15 cellular contexts compared by ENCODE assay signal in the genomic region with DNA sequence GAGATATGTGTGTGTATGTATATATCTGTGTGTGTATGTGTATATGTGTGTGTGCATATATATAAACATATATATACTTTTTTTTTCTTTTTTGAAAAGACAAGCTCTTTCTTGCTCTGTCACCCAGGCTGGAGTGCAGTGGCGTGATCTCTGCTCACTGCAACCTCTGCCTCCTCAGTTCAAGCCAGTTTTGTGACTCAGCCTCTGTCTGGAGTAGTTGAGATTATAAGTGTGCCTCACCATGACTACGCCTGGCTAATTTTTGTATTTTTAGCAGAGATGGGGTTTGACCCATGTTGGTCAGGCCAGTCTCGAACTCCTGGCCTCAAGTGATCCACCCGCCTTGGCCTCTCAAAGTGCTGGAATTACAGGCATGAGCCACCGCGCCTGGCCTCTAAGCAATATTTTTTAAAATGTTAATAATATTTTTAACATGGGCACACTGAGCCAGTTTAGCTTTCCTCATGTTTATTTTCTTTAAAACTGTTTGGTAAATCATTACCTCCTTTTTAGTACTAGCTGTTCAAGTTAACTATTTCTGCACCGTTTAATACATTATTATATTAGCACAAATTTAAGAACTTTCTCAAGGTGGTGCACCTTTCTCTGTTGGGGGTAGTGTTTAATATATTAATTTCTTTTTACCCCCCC. TPM values are rescaled to one million over a fixed set of nuclear protein-coding genes. Genes with fewer than 3 reads are reported as not detected.
DNase-seq lines count a peak whose midpoint lies in the region; ATAC-seq, FAIRE-seq and TF ChIP-seq lines count a peak whose summit lies in the region.
"Had no signal": no experiment of that assay in that cellular context is flagged by ENCODE, and none has a peak within 500 bp of the region (broad histone marks: within the 10 kb centered on the region; RNA-seq: fewer than 3 reads in every experiment).

No MANE protein-coding gene starts in this region.

- peak overlapping the region; percentile 52 for H3K27ac ChIP-seq in IMR-90 (ENCODE audit: insufficient read depth, low read length)
- peak overlapping the region; percentile 54 for H3K27ac ChIP-seq in HepG2 (ENCODE audit: extremely low read length, insufficient read depth, low read length)
- H3K27ac ChIP-seq in lower lobe of right lung: no peak overlapping the region

- intact Hi-C loops in IMR-90 (cut with micrococcal nuclease) (loop anchor here (2.0 kb wide), 2 partner anchors 13 to 63 kb away; no protein-coding TSS in a partner anchor), HepG2 (cut with micrococcal nuclease; ENCODE audit: unreplicated experiment) (loop anchor here (10.0 kb wide), 1 partner anchor 299 kb away; no protein-coding TSS in a partner anchor), lower lobe of right lung (cut with DNase I) (no loop called here)

- H3K27me3 ChIP-seq in BJ (ENCODE audit: control insufficient read depth, insufficient read depth, low read length) (no peaks in the 10 kb centered on the region), IMR-90 (ENCODE audit: control insufficient read depth, insufficient read depth, low read length) (no peaks in the 10 kb centered on the region), HepG2 (ENCODE audit: control insufficient read depth in 1 of 2, insufficient read depth in 2 of 2, low read length in 2 of 2) (no peaks in the 10 kb centered on the region), lower lobe of right lung (ENCODE audit: low read depth) (no peaks in the 10 kb centered on the region)

- in situ Hi-C loops in IMR-90 (cut with MboI; ENCODE audit: low sequenced_read_pairs) (no loop called here), HepG2 (cut with HindIII; ENCODE audit: extremely low pct_ligation_motif_present, low pct_unique_long_range_greater_than_20kb) (loop anchor here (25.0 kb wide), 1 partner anchor 1346 kb away; no protein-coding TSS in a partner anchor)

- peak overlapping the region; percentile 27; the same call in 1 of the 2 replicates for H2BK20ac ChIP-seq in IMR-90 (ENCODE audit: low read depth, low read length)

- H4K8ac ChIP-seq in IMR-90 (ENCODE audit: low read depth in 2 of 2, low read length in 2 of 2): peak overlapping the region in 1 of 2 experiments; percentile 41; a peak in 3 of 4 replicates

- H3K4me3 Mint-ChIP-seq in chondrocyte (ENCODE audit: unreplicated experiment): no peak overlapping the region
- no peak overlapping the region for H3K4me3 Mint-ChIP-seq in stimulated activated effector memory CD8-positive, alpha-beta T cell treated with anti-CD3 and anti-CD28 coated beads, Interleukin-12 subunit alpha, Interleukin-12 subunit beta, amount 100 ng/mL, for 72 hours
- H3K4me3 Mint-ChIP-seq: activated naive CD8-positive, alpha-beta T cell; endodermal cell had no signal

- no peak overlapping the region for H3K23ac ChIP-seq in IMR-90 (ENCODE audit: low read depth, low read length)

- H3K56ac ChIP-seq in IMR-90 (ENCODE audit: extremely low read depth, insufficient read depth, low read length): no peak overlapping the region; the same call in 1 of the 2 replicates

- H2AK5ac ChIP-seq in IMR-90 (ENCODE audit: low read depth, low read length): no peak overlapping the region

- H3K36me3 Mint-ChIP-seq in chondrocyte (ENCODE audit: low read depth): no peaks in the 10 kb centered on the region
- H3K36me3 Mint-ChIP-seq in stimulated activated effector memory CD8-positive, alpha-beta T cell treated with anti-CD3 and anti-CD28 coated beads, Interleukin-12 subunit alpha, Interleukin-12 subunit beta, amount 100 ng/mL, for 72 hours: no peaks in the 10 kb centered on the region
- H3K36me3 Mint-ChIP-seq: activated naive CD8-positive, alpha-beta T cell had no signal

- peak overlapping the region; percentile 98 for H3K27ac Mint-ChIP-seq in chondrocyte (ENCODE audit: unreplicated experiment)
- H3K27ac Mint-ChIP-seq in stimulated activated effector memory CD8-positive, alpha-beta T cell treated with anti-CD3 and anti-CD28 coated beads, Interleukin-12 subunit alpha, Interleukin-12 subunit beta, amount 100 ng/mL, for 72 hours: no peak overlapping the region
- H3K27ac Mint-ChIP-seq: activated naive CD8-positive, alpha-beta T cell; endodermal cell had no signal

- no peak overlapping the region for H3K4me2 ChIP-seq in IMR-90 (ENCODE audit: low read depth, low read length)
- H3K4me2 ChIP-seq in HepG2 (ENCODE audit: low read depth, low read length): peak overlapping the region; percentile 57; the same call in 1 of the 2 replicates

- POLR2A ChIA-PET in BJ (lab: Charles Lee): interaction anchor here (0.6 to 1.8 kb wide), 2 partner anchors 18 to 32 kb away, joined by 3 to 5 read pairs; no protein-coding TSS in a partner anchor
- POLR2A ChIA-PET in IMR-90 (lab: Charles Lee; ENCODE audit: unreplicated experiment): no interaction called here
- POLR2A ChIA-PET in HepG2 (lab: Yijun Ruan, JAX): interaction anchor here (0.7 kb wide), 1 partner anchor 157 kb away, joined by 3 read pairs; the partner anchor contains the start of gene NUDT6

- no peak overlapping the region for H4K5ac ChIP-seq in IMR-90 (ENCODE audit: low read depth, low read length)

- CTCF ChIA-PET in BJ (lab: Yijun Ruan, JAX) (interaction anchor here (0.7 to 2.5 kb wide), 2 partner anchors 8 to 148 kb away, joined by 3 to 10 read pairs; no protein-coding TSS in a partner anchor), IMR-90 (lab: Yijun Ruan, JAX) (interaction anchor here (1.8 kb wide), 1 partner anchor 62 kb away, joined by 7 read pairs; no protein-coding TSS in a partner anchor), HepG2 (lab: Yijun Ruan, JAX; ENCODE audit: low intra/inter-chr PET ratio, low total read pairs) (no interaction called here)

- H3K4me3 ChIP-seq in BJ (ENCODE audit: low read depth, low read length) (no peak overlapping the region), IMR-90 (ENCODE audit: insufficient read depth, low read depth, low read length) (no peak overlapping the region), HepG2 (replicated peaks in 1 of 3; ENCODE audit: insufficient read depth in 1 of 3, low read depth in 2 of 3, low read length in 3 of 3) (peak overlapping the region in 1 of 3 experiments; percentile 3; a peak in 1 of 6 replicates), lower lobe of right lung (no peak overlapping the region)

- WGBS in IMR-90 (ENCODE audit: extremely low coverage in 2 of 2, insufficient read length in 1 of 2), 2 experiments: 0% methylated on average over 1 of the region's 7 CpGs; no CpG with 5 or more reads in 1 of the 2 experiments
- WGBS in HepG2 (ENCODE audit: low lambda C conversion rate): 14% methylated on average over 7 of the region's 7 CpGs

- no peak for TF ChIP-seq CTCF in BJ (IDR thresholded peaks at IDR 0.05; ENCODE audit: insufficient read depth, low read depth, low read length)
- TF ChIP-seq CTCF in IMR-90 (conservative IDR thresholded peaks at IDR 0.05; ENCODE audit: low read depth, low read length): no peak
- no peak for TF ChIP-seq CTCF in chondrocyte (IDR thresholded peaks at IDR 0.05)
- TF ChIP-seq CTCF in HepG2 (CRISPR knock-in tag; IDR thresholded peaks at IDR 0.05): no peak
- no peak for TF ChIP-seq CTCF in lower lobe of right lung (IDR thresholded peaks at IDR 0.05)

- peaks cover 35% of the 10 kb centered on the region for H3K4me1 Mint-ChIP-seq in chondrocyte (ENCODE audit: low read depth)
- H3K4me1 Mint-ChIP-seq in stimulated activated effector memory CD8-positive, alpha-beta T cell treated with anti-CD3 and anti-CD28 coated beads, Interleukin-12 subunit alpha, Interleukin-12 subunit beta, amount 100 ng/mL, for 72 hours: peaks cover 34% of the 10 kb centered on the region

- TF ChIP-seq POLR2A in IMR-90 (IDR thresholded peaks at IDR 0.05; ENCODE audit: low read depth, low read length) (peak; percentile 54; the same call in 1 of the 2 replicates), HepG2 (IDR thresholded peaks at IDR 0.05; ENCODE audit: insufficient read depth in 1 of 2, low read depth in 2 of 2, low read length in 2 of 2) (no peak)

- H3K79me1 ChIP-seq in IMR-90 (ENCODE audit: low read depth in 1 of 2, low read length in 2 of 2): peaks cover 0 to 3% of the 10 kb centered on the region in 2 experiments; a peak in 1 of 4 replicates

- peaks cover 3% of the 10 kb centered on the region; the same call in 1 of the 2 replicates for H3K9me1 ChIP-seq in IMR-90 (ENCODE audit: insufficient read depth, low read length)

- no peaks in the 10 kb centered on the region for H3K9me3 Mint-ChIP-seq in chondrocyte (ENCODE audit: low read depth)
- H3K9me3 Mint-ChIP-seq in stimulated activated effector memory CD8-positive, alpha-beta T cell treated with anti-CD3 and anti-CD28 coated beads, Interleukin-12 subunit alpha, Interleukin-12 subunit beta, amount 100 ng/mL, for 72 hours: no peaks in the 10 kb centered on the region
- H3K9me3 Mint-ChIP-seq: endodermal cell had no signal

- H2BK5ac ChIP-seq in IMR-90 (ENCODE audit: low read depth, low read length, poor library complexity, severe bottlenecking): peak overlapping the region; percentile 98

- H3K4me1 ChIP-seq in IMR-90 (ENCODE audit: control insufficient read depth, insufficient read depth, low read length) (peaks cover 4% of the 10 kb centered on the region; the same call in 1 of the 2 replicates), HepG2 (ENCODE audit: insufficient read depth, low read length) (peaks cover 66% of the 10 kb centered on the region), lower lobe of right lung (peaks cover 6% of the 10 kb centered on the region)

- ATAC-seq in IMR-90 (ENCODE audit: low read depth) (peak; percentile 85), HepG2 (peak; percentile 35), lower lobe of right lung (no peak), GM18858 (IDR thresholded peaks at IDR 0.05; ENCODE audit: unreplicated experiment) (no peak)
- ATAC-seq in stimulated activated effector memory CD8-positive, alpha-beta T cell treated with anti-CD3 and anti-CD28 coated beads, Interleukin-12 subunit alpha, Interleukin-12 subunit beta, amount 100 ng/mL, for 72 hours: no peak
- ATAC-seq: right cardiac atrium, Right ventricle myocardium inferior had no signal

- H3K36me3 ChIP-seq in BJ (ENCODE audit: control insufficient read depth, insufficient read depth, low read length) (no peaks in the 10 kb centered on the region), IMR-90 (ENCODE audit: control insufficient read depth, insufficient read depth, low read length) (no peaks in the 10 kb centered on the region), HepG2 (replicated peaks in 1 of 2; ENCODE audit: control insufficient read depth in 1 of 2, insufficient read depth in 2 of 2, low read length in 2 of 2) (no peaks in the 10 kb centered on the region), lower lobe of right lung (no peaks in the 10 kb centered on the region)

- H3K9me3 ChIP-seq in IMR-90 (ENCODE audit: control insufficient read depth, insufficient read depth, low read length): no peaks in the 10 kb centered on the region
- no peaks in the 10 kb centered on the region for H3K9me3 ChIP-seq in HepG2 (ENCODE audit: low read length)
- no peaks in the 10 kb centered on the region for H3K9me3 ChIP-seq in lower lobe of right lung
- H3K9me3 ChIP-seq: Caco-2 had no signal

- H4K91ac ChIP-seq in IMR-90 (ENCODE audit: insufficient read depth, low read depth, low read length): peak overlapping the region; percentile 44

- H2BK15ac ChIP-seq in IMR-90 (ENCODE audit: low read depth, low read length): no peak overlapping the region

- peak overlapping the region; percentile 33 for H2AK9ac ChIP-seq in IMR-90 (replicated peaks; ENCODE audit: low read depth, low read length, poor library complexity)

- H3K18ac ChIP-seq in IMR-90 (ENCODE audit: low read depth, low read length): peak overlapping the region; percentile 31; the same call in 1 of the 2 replicates

- peak overlapping the region; percentile 30 for H3K4ac ChIP-seq in IMR-90 (ENCODE audit: low read depth, low read length)

- no peaks in the 10 kb centered on the region for H4K20me1 ChIP-seq in IMR-90 (ENCODE audit: insufficient read depth, low read length)
- no peaks in the 10 kb centered on the region for H4K20me1 ChIP-seq in HepG2 (ENCODE audit: insufficient read depth, low read length)

- H3K14ac ChIP-seq in IMR-90 (replicated peaks; ENCODE audit: low read depth, low read length): no peak overlapping the region

- H3K27me3 Mint-ChIP-seq in chondrocyte (ENCODE audit: low read depth): no peaks in the 10 kb centered on the region
- H3K27me3 Mint-ChIP-seq: activated naive CD8-positive, alpha-beta T cell had no signal

- H3K9ac ChIP-seq in IMR-90 (ENCODE audit: low read depth, low read length) (no peak overlapping the region), HepG2 (ENCODE audit: insufficient read depth, low read depth, low read length) (no peak overlapping the region; the same call in 1 of the 2 replicates)

- TF ChIP-seq RAD21 in IMR-90 (IDR thresholded peaks at IDR 0.05; ENCODE audit: low read length) (0 out of 2 replicates have a peak, but pooled peaks have one; percentile 5), HepG2 (CRISPR knock-in tag; IDR thresholded peaks at IDR 0.05) (no peak)

- dilution Hi-C loops in IMR-90 (cut with HindIII; ENCODE audit: low sequenced_read_pairs, unreplicated experiment): loop anchor here (25.0 kb wide), 1 partner anchor 146 kb away; the partner anchor contains the start of gene NUDT6

- H2AFZ ChIP-seq in IMR-90 (replicated peaks; ENCODE audit: low read length, poor library complexity) (no peak overlapping the region), HepG2 (ENCODE audit: low read length) (no peak overlapping the region)

- BruUV-seq in IMR-90 (replicated peaks; lab: Mats Ljungman, UMichigan): no TSS peak
- BruUV-seq in HepG2 (replicated peaks; lab: Mats Ljungman, UMichigan): no TSS peak

- FAIRE-seq in HepG2 (lab: Jason Lieb, UNC): no peak

- H3K79me2 ChIP-seq in HepG2 (ENCODE audit: insufficient read depth, low read length): no peaks in the 10 kb centered on the region

- peak overlapping the region; percentile 71 for H2BK120ac ChIP-seq in IMR-90 (ENCODE audit: low read depth, low read length)

- no peak for TF ChIP-seq EP300 in HepG2 (IDR thresholded peaks at IDR 0.05; ENCODE audit: low read depth in 2 of 2, low read length in 2 of 2)
- no peak for TF ChIP-seq EP300 in HepG2 (CRISPR knock-in tag; IDR thresholded peaks at IDR 0.05; ENCODE audit: borderline replicate concordance)

- DNase-seq in BJ (ENCODE audit: low read depth) (peak; percentile 76), IMR-90 (peak; percentile 91), chondrocyte (ENCODE audit: low spot score) (no peak), HepG2 (ENCODE audit: low spot score) (no peak), COR-L47 (lab: John Stamatoyannopoulos, UW) (no peak), lower lobe of right lung (no peak)
- no peak for DNase-seq in stimulated activated effector memory CD8-positive, alpha-beta T cell treated with anti-CD3 and anti-CD28 coated beads, Interleukin-12 subunit alpha, Interleukin-12 subunit beta, amount 100 ng/mL, for 72 hours (ENCODE audit: low spot score in 2 of 2)
- DNase-seq: activated CD4-positive, alpha-beta T cell treated with anti-CD3 and anti-CD28 coated beads for 1 hour; Caco-2; endodermal cell; NCI-H2081 treated with DMSO at 0.1 percent for 48 hours; right cardiac atrium had no signal

RNA-seq across cellular contexts. Expression of gene BBS12, which starts 33.3 kb away (rescaled TPM):
- 1.9 and 3.3 TPM in 2 replicates for polyA plus RNA-seq in BJ (2011; rRNA removed)
- 1.3 and 1.9 TPM in 2 replicates for polyA minus RNA-seq in BJ (2011; rRNA and poly(A)+ RNA removed)
- 5.0 and 5.9 TPM in 2 replicates for total RNA-seq in IMR-90 (2012; rRNA removed)
- 0.87 and 1.1 TPM in 2 replicates for polyA plus RNA-seq in IMR-90 (2012; rRNA removed)
- polyA plus RNA-seq in IMR-90 (2012; cell fraction: cytosol; rRNA removed): 0.27 and 0.43 TPM in 2 replicates
- 0.04 and 0.46 TPM in 2 replicates for polyA plus RNA-seq in IMR-90 (2012; cell fraction: nucleus; rRNA removed; ENCODE audit: low replicate concordance)
- 3.3 to 5.4 TPM (median 3.3 TPM) in 3 replicates for total RNA-seq in chondrocyte
- 1.7 and 2.1 TPM in 2 replicates for total RNA-seq in HepG2 (2016; rRNA removed; fragmentation: Illumina TruSeq; extraction: Trizol)
- total RNA-seq in HepG2 (2016; cell fraction: cytosol; rRNA removed; fragmentation: Illumina TruSeq; extraction: Trizol; ENCODE audit: low read depth): 0.18 and 0.20 TPM in 2 replicates
- total RNA-seq in HepG2 (2016; cell fraction: insoluble cytoplasmic fraction; rRNA removed; fragmentation: Illumina TruSeq; extraction: Trizol): 1.5 and 2.4 TPM in 2 replicates
- total RNA-seq in HepG2 (2016; cell fraction: membrane; rRNA removed; fragmentation: Illumina TruSeq; extraction: Trizol): 0.90 TPM in 2 replicates
- total RNA-seq in HepG2 (2016; cell fraction: nucleus; rRNA removed; fragmentation: Illumina TruSeq; extraction: Trizol): 1.0 and 1.2 TPM in 2 replicates
- polyA plus RNA-seq in HepG2 (2011; rRNA removed): 0.29 and 0.32 TPM in 2 replicates
- 0.17 and 0.35 TPM in 2 replicates for polyA plus RNA-seq in HepG2 (2011; cell fraction: cytosol; rRNA removed)
- 0.18 and 0.29 TPM in 2 replicates for polyA plus RNA-seq in HepG2 (2011; cell fraction: nucleus; rRNA removed)
- polyA plus RNA-seq in HepG2 (2012): 1.0 and 1.5 TPM in 2 replicates
- 0.08 and 0.09 TPM in 2 replicates for polyA plus RNA-seq in HepG2 (2016; cell fraction: cytosol; fragmentation: Illumina TruSeq; extraction: Trizol; ENCODE audit: low read depth)
- polyA plus RNA-seq in HepG2 (2016; cell fraction: insoluble cytoplasmic fraction; fragmentation: Illumina TruSeq; extraction: Trizol; ENCODE audit: low read depth): 1.3 and 1.6 TPM in 2 replicates
- 0.26 and 0.31 TPM in 2 replicates for polyA plus RNA-seq in HepG2 (2016; cell fraction: membrane; fragmentation: Illumina TruSeq; extraction: Trizol; ENCODE audit: low read depth)
- polyA plus RNA-seq in HepG2 (2016; cell fraction: nucleus; fragmentation: Illumina TruSeq; extraction: Trizol; ENCODE audit: insufficient read depth, low read depth): 0.57 and 1.1 TPM in 2 replicates
- polyA minus RNA-seq in HepG2 (2011; rRNA and poly(A)+ RNA removed; ENCODE audit: low replicate concordance): 0.24 and 0.77 TPM in 2 replicates
- polyA minus RNA-seq in HepG2 (2011; cell fraction: cytosol; rRNA and poly(A)+ RNA removed): 0.79 and 0.89 TPM in 2 replicates
- 2.3 and 4.0 TPM in 2 replicates for polyA minus RNA-seq in HepG2 (2011; cell fraction: nucleus; rRNA and poly(A)+ RNA removed)
- total RNA-seq in lower lobe of right lung: 3.9 TPM

Comparison
In these comparisons a context has a peak if more than half of its experiments do, and no peak if none do; other contexts are left out.
1. DNase-seq: peak in BJ (single experiment) and IMR-90 (single experiment); none in chondrocyte (single experiment), HepG2 (single experiment), COR-L47 (single experiment), stimulated activated effector memory CD8-positive, alpha-beta T cell treated with anti-CD3 and anti-CD28 coated beads, Interleukin-12 subunit alpha, Interleukin-12 subunit beta, amount 100 ng/mL, for 72 hours (0 of 2) and lower lobe of right lung (single experiment).
2. ATAC-seq: peak in IMR-90 (single experiment) and HepG2 (single experiment); none in stimulated activated effector memory CD8-positive, alpha-beta T cell treated with anti-CD3 and anti-CD28 coated beads, Interleukin-12 subunit alpha, Interleukin-12 subunit beta, amount 100 ng/mL, for 72 hours (single experiment), lower lobe of right lung (0 of 2) and GM18858 (single experiment).